1 cellular context compared by ENCODE assay signal in the genomic region with DNA sequence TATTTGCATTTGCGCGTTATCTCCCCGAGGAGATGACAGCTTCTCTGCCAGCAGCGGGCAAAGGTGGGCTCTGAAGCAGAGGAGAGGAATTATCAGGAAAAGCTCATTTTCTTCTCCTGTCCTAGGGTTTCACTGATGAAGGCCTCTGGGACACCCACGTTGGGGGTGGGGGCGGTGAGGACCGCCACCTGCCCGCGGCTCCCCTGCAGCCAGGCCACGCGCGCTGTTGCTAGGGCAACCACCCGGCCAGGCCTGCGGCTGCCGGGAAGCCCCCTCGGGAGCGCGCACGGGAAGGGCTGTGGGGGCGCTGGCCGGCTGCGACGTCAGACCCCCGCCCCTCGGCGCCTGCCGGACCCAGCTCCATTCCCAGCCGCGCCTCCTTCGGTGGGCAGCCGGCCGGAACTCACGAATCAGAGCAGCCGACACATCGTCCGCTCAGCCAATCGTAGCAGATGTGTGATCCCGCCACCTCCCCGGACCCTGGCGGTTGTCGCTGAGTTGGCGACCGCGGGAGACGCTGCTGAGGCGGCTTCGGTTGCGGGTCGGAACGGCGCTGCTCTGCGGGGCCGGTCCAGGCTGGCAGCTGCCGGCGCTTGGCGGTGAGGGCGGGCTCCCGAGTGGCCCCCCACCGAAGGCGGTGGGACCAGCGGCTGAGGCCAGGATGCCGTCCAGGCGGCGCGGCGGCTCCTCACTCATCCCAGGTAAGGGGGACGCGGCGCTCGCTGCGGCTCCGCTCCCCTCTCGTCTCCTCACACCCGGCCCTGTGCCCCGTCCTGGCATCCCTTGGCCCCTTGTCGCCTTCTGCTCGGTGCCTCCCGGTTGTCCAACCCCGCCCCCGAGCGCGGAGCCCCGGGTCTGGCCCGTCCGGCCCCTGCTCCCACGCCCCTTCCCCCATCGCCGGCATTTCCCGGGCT.
TF ChIP-seq lines count a peak whose summit lies in the region.

TSS of gene TPST1 (plus strand) at position 513 of the 914 bp plus-strand sequence. CDS start 35,092 bp downstream, outside the sequence.

TF ChIP-seq in GM12878, 131 proteins besides CTCF, POLR2A, EP300 and RAD21 (continued from another document and continues in another):
- TF ChIP-seq BCLAF1 (IDR thresholded peaks at IDR 0.05) (0 out of 2 replicates have a peak, but pooled peaks have one; percentile 21), TCF12 (IDR thresholded peaks at IDR 0.05; ENCODE audit: low read depth, low read length) (0 out of 2 replicates have a peak, but pooled peaks have one; percentile 50), RB1 (IDR thresholded peaks at IDR 0.05; ENCODE audit: borderline replicate concordance) (no peak), SRF (IDR thresholded peaks at IDR 0.05; ENCODE audit: low read depth in 2 of 2, low read length in 2 of 2) (0 out of 4 replicates have a peak, but pooled peaks of 1 of the 2 experiments have one; percentile 33), NKRF (conservative IDR thresholded peaks at IDR 0.05) (peak; percentile 70), ATF3 (IDR thresholded peaks at IDR 0.05; ENCODE audit: borderline replicate concordance, extremely low read depth, low read depth, low read length) (no peak), CUX1 (IDR thresholded peaks at IDR 0.05; ENCODE audit: insufficient replicate concordance, low read depth, low read length) (no peak), SIN3A (IDR thresholded peaks at IDR 0.05; ENCODE audit: low read depth, low read length) (peak; percentile 66), PAX5 (IDR thresholded peaks at IDR 0.05; ENCODE audit: borderline replicate concordance, low read depth, low read length) (peak; percentile 99), NRF1 (conservative IDR thresholded peaks at IDR 0.05; ENCODE audit: low read depth, low read length) (no peak), HCFC1 (IDR thresholded peaks at IDR 0.05; ENCODE audit: low read length) (0 out of 2 replicates have a peak, but pooled peaks have one; percentile 9), RUNX3 (IDR thresholded peaks at IDR 0.05; ENCODE audit: low read length) (peak; percentile 87), RELB (IDR thresholded peaks at IDR 0.05; ENCODE audit: low read depth) (0 out of 2 replicates have a peak, but pooled peaks have one; percentile 13), ZZZ3 (IDR thresholded peaks at IDR 0.05; ENCODE audit: control insufficient read depth, insufficient read length, low read depth) (no peak), SKIL (IDR thresholded peaks at IDR 0.05; ENCODE audit: low read depth, poor library complexity, severe bottlenecking) (no peak), EED (IDR thresholded peaks at IDR 0.05; ENCODE audit: low read depth) (no peak), SMARCA5 (IDR thresholded peaks at IDR 0.05) (peak; percentile 83; the same call in 1 of the 2 replicates), STAT1 (conservative IDR thresholded peaks at IDR 0.05) (no peak), NR2F1 (conservative IDR thresholded peaks at IDR 0.05) (peak; percentile 40; the same call in 1 of the 2 replicates), ATF2 (IDR thresholded peaks at IDR 0.05; ENCODE audit: low read length) (no peak), POLR2AphosphoS2 (IDR thresholded peaks at IDR 0.05; ENCODE audit: low read depth, low read length) (no peak), SUZ12 (IDR thresholded peaks at IDR 0.05; ENCODE audit: unreplicated experiment) (no peak), KLF5 (IDR thresholded peaks at IDR 0.05; ENCODE audit: partially characterized antibody) (no peak), IKZF2 (IDR thresholded peaks at IDR 0.05) (peak in 1 of 2 experiments; percentile 16; a peak in 1 of 4 replicates), BHLHE40 (IDR thresholded peaks at IDR 0.05; ENCODE audit: borderline replicate concordance in 1 of 2, low read depth in 2 of 2, low read length in 1 of 2) (peak; percentile 58 to 86; a peak in 3 of 4 replicates), NBN (IDR thresholded peaks at IDR 0.05) (no peak), CREM (IDR thresholded peaks at IDR 0.05; ENCODE audit: low read depth) (0 out of 2 replicates have a peak, but pooled peaks have one; percentile 47), WRNIP1 (IDR thresholded peaks at IDR 0.05; ENCODE audit: borderline replicate concordance, low read depth, low read length) (no peak), KAT2A (conservative IDR thresholded peaks at IDR 0.05; ENCODE audit: control insufficient read depth, low read depth, low read length) (no peak), TAF1 (IDR thresholded peaks at IDR 0.05; ENCODE audit: borderline replicate concordance, low read depth, low read length) (peak; percentile 79; the same call in 1 of the 2 replicates), KDM1A (IDR thresholded peaks at IDR 0.05; ENCODE audit: borderline replicate concordance) (no peak), CREB1 (IDR thresholded peaks at IDR 0.05; ENCODE audit: low read depth) (peak; percentile 62; the same call in 1 of the 2 replicates), RFX5 (IDR thresholded peaks at IDR 0.05; ENCODE audit: low read depth, low read length) (0 out of 2 replicates have a peak, but pooled peaks have one; percentile 63), ZNF217 (IDR thresholded peaks at IDR 0.05) (no peak), ZNF384 (IDR thresholded peaks at IDR 0.05; ENCODE audit: borderline replicate concordance, low read depth, low read length) (no peak), MEF2B (IDR thresholded peaks at IDR 0.05; ENCODE audit: partially characterized antibody, poor library complexity, severe bottlenecking) (peak; percentile 25), BMI1 (IDR thresholded peaks at IDR 0.05; ENCODE audit: borderline replicate concordance) (peak; percentile 89), BRCA1 (IDR thresholded peaks at IDR 0.05; ENCODE audit: low read depth, low read length) (no peak)
- TF ChIP-seq, protein P1, sequence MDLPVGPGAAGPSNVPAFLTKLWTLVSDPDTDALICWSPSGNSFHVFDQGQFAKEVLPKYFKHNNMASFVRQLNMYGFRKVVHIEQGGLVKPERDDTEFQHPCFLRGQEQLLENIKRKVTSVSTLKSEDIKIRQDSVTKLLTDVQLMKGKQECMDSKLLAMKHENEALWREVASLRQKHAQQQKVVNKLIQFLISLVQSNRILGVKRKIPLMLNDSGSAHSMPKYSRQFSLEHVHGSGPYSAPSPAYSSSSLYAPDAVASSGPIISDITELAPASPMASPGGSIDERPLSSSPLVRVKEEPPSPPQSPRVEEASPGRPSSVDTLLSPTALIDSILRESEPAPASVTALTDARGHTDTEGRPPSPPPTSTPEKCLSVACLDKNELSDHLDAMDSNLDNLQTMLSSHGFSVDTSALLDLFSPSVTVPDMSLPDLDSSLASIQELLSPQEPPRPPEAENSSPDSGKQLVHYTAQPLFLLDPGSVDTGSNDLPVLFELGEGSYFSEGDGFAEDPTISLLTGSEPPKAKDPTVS (IDR thresholded peaks at IDR 0.05; ENCODE audit: low read depth, low read length) = no peak
